ENCODE assay signal across 1 cellular context in genomic region chr14:21505009-21505553, GRCh38.
TF ChIP-seq lines count a peak whose summit lies in the region.

No MANE protein-coding gene starts in this region.

TF ChIP-seq in GM23338, 12 proteins besides CTCF, POLR2A, EP300 and RAD21 (continued from another document):
- no peak for TF ChIP-seq REST (IDR thresholded peaks at IDR 0.05; ENCODE audit: unreplicated experiment)
- no peak for TF ChIP-seq CREB1 (CRISPR knock-in tag; IDR thresholded peaks at IDR 0.05; ENCODE audit: low read depth)
- no peak for TF ChIP-seq ZNF462 (CRISPR knock-in tag; IDR thresholded peaks at IDR 0.05)
TF ChIP-seq in GM23338: peak in this region for 0.
